9 cellular contexts compared by ENCODE assay signal in the genomic region with DNA sequence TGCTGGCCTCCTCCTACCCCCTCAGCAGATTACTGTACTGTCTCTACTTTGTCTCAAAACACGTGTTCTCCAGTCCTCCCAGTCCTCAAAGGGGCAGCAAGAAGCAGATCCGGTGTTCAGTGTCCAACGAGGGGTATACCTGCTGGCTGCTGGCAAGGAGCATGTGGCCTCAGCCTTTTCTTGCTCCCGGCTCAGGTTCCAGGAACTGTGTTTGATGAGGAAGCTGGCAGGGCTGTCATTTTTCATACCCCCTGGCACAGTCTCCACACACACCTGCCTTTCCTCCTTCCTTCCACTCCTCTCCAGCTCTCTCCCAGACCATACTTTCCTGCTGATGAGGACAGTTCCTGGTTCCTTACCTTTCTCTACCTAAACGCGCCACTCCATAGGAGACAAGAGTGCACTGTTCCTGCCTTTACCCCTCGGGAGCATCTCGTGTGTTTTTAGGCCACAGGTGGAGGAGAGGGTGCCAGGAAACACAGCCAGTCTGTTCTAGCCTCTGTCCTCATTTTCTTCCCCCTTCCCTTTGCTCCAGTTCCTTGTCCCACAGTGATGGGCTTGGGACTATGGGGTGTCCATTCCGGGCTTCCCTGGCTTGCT.
DNase-seq lines count a peak whose midpoint lies in the region; ATAC-seq and TF ChIP-seq lines count a peak whose summit lies in the region.
"Had no signal": no experiment of that assay in that cellular context is flagged by ENCODE, and none has a peak within 500 bp of the region (broad histone marks: within the 10 kb centered on the region; RNA-seq: fewer than 3 reads in every experiment).

No MANE protein-coding gene starts in this region.

- H3K27ac ChIP-seq in BLaER1 treated with 17β-estradiol and CSF1 and Interleukin-3, amounts not matched to agents 10 nM and 100 nM: peak overlapping the region in 4 of 11 experiments; percentile 4 to 12 (median 8); a peak in 2 of 22 replicates

- H3K36me3 Mint-ChIP-seq in activated B cell treated with CpG ODN at 0.5 μM for 24 hours (ENCODE audit: low read depth) (peaks cover 68% of the 10 kb centered on the region), memory B cell (peaks cover 17% of the 10 kb centered on the region)

- no peak overlapping the region for H3K4me3 ChIP-seq in BLaER1 treated with 17β-estradiol and CSF1 and Interleukin-3, amounts not matched to agents 10 nM and 100 nM
- H3K4me3 ChIP-seq: MG63 had no signal

- no peak for TF ChIP-seq CTCF in activated B cell treated with CpG ODN at 0.5 μM for 24 hours (IDR thresholded peaks at IDR 0.05)

- POLR2A ChIA-PET in activated B cell treated with CpG ODN at 0.5 μM for 24 hours (lab: Charles Lee): interaction anchor here (1.0 kb wide), 1 partner anchor 31 kb away, joined by 3 read pairs; no protein-coding TSS in a partner anchor

- H3K27ac Mint-ChIP-seq in activated B cell treated with CpG ODN at 0.5 μM for 24 hours (peak overlapping the region; percentile 84), memory B cell (peak overlapping the region; percentile 76)

- H3K9me3 Mint-ChIP-seq in activated B cell treated with CpG ODN at 0.5 μM for 24 hours: no peaks in the 10 kb centered on the region
- no peaks in the 10 kb centered on the region for H3K9me3 Mint-ChIP-seq in memory B cell

- ATAC-seq in GM21529 (IDR thresholded peaks at IDR 0.05; ENCODE audit: unreplicated experiment): peak; percentile 1
- ATAC-seq in activated B cell treated with CpG ODN at 0.5 μM for 24 hours (ENCODE audit: low read depth): no peak
- no peak for ATAC-seq in memory B cell (ENCODE audit: low read depth)
- no peak for ATAC-seq in GM18861 (IDR thresholded peaks at IDR 0.05; ENCODE audit: unreplicated experiment)
- no peak for ATAC-seq in GM21367 (IDR thresholded peaks at IDR 0.05; ENCODE audit: unreplicated experiment)

- H3K27me3 ChIP-seq in BLaER1 treated with 17β-estradiol and CSF1 and Interleukin-3, amounts not matched to agents 10 nM and 100 nM: no peaks in the 10 kb centered on the region
- H3K27me3 ChIP-seq: MG63 had no signal

- intact Hi-C loops in activated B cell treated with CpG ODN at 0.5 μM for 24 hours (cut with micrococcal nuclease): loop anchor here (5.0 kb wide), 3 partner anchors 34 to 434 kb away; no protein-coding TSS in a partner anchor

- peak overlapping the region in 1 of 11 experiments; percentile 44; a peak in 2 of 22 replicates for H3K9ac ChIP-seq in BLaER1 treated with 17β-estradiol and CSF1 and Interleukin-3, amounts not matched to agents 10 nM and 100 nM

- peaks cover 14 to 98% (median 70%) of the 10 kb centered on the region in 11 experiments; a peak in 18 of 22 replicates for H4K20me1 ChIP-seq in BLaER1 treated with 17β-estradiol and CSF1 and Interleukin-3, amounts not matched to agents 10 nM and 100 nM

- peak overlapping the region in 8 of 11 experiments; percentile 6 to 40 (median 17); a peak in 7 of 22 replicates for H3K4me2 ChIP-seq in BLaER1 treated with 17β-estradiol and CSF1 and Interleukin-3, amounts not matched to agents 10 nM and 100 nM

- H3K9me3 ChIP-seq in BLaER1 treated with 17β-estradiol and CSF1 and Interleukin-3, amounts not matched to agents 10 nM and 100 nM (replicated peaks in 1 of 11): no peaks in the 10 kb centered on the region
- H3K9me3 ChIP-seq: MG63 had no signal

- H3K4me1 Mint-ChIP-seq in activated B cell treated with CpG ODN at 0.5 μM for 24 hours (peaks cover 48% of the 10 kb centered on the region), memory B cell (peaks cover 34% of the 10 kb centered on the region)

- H3K4me1 ChIP-seq in BLaER1 treated with 17β-estradiol and CSF1 and Interleukin-3, amounts not matched to agents 10 nM and 100 nM: peaks cover 46 to 77% (median 57%) of the 10 kb centered on the region in 10 experiments

- peaks cover 69 to 99% (median 80%) of the 10 kb centered on the region in 11 experiments for H3K36me3 ChIP-seq in BLaER1 treated with 17β-estradiol and CSF1 and Interleukin-3, amounts not matched to agents 10 nM and 100 nM

- H3K4me3 Mint-ChIP-seq in activated B cell treated with CpG ODN at 0.5 μM for 24 hours (no peak overlapping the region), memory B cell (no peak overlapping the region)

- H3K27me3 Mint-ChIP-seq in activated B cell treated with CpG ODN at 0.5 μM for 24 hours (no peaks in the 10 kb centered on the region), memory B cell (no peaks in the 10 kb centered on the region)

- DNase-seq in activated B cell treated with CpG ODN at 0.5 μM for 24 hours (no peak), memory B cell (ENCODE audit: low spot score in 2 of 2) (no peak), activated gamma-delta T cell (lab: John Stamatoyannopoulos, UW) (no peak), hippocampal formation (lab: John Stamatoyannopoulos, UW) (no peak)
- DNase-seq: MG63 had no signal

- CTCF ChIA-PET in activated B cell treated with CpG ODN at 0.5 μM for 24 hours (lab: Charles Lee): interaction anchor here (0.5 to 1.6 kb wide), 5 partner anchors 83 to 558 kb away, joined by 3 to 8 read pairs (median 3); no protein-coding TSS in a partner anchor
